ENCODE assay signal across 20 cellular contexts in the genomic region with DNA sequence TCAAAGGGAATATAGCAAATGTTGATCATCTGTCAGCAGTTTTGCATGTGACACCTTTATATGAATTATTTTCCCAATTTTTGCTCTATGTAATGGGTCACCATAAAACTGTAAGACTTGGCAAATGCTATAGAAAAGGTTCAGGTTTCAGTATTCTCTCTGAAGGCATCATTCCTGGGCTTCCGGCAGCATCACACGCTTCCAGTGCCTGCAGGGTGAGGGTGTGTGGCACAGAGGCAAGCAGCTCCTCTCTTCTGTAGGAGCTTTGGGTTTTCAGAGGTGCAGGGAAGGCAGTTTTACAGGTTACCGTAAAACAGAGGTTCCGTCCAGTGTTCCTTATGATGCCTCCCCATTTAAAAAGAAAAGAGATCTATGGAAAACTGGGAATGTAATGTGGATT.
"Had no signal": no experiment of that assay in that cellular context is flagged by ENCODE, and none has a peak within 500 bp of the region (broad histone marks: within the 10 kb centered on the region; RNA-seq: fewer than 3 reads in every experiment).

No MANE protein-coding gene starts in this region.

- H3K27ac Mint-ChIP-seq: activated B cell treated with CpG ODN at 0.5 μM for 24 hours; activated CD4-positive, alpha-beta memory T cell treated with anti-CD3 and anti-CD28 coated beads for 36 hours; activated naive CD4-positive, alpha-beta T cell treated with anti-CD3 and anti-CD28 coated beads for 36 hours; activated T-helper 1 cell treated with anti-CD3 and anti-CD28 coated beads, Interleukin-12 subunit alpha, Interleukin-12 subunit beta, Interleukin-2, Interleukin-4 antibody, amounts not matched to agents 30 ng/mL and 10 ng/mL and 1 ng/mL, durations not matched to agents 14 hours and 24 hours and 36 hours; dendritic cell treated with granulocyte-macrophage colony-stimulating factor and Interleukin-4, amounts not matched to agents 40 ng/mL and 50 ng/mL, for 4 days; stimulated activated naive CD8-positive, alpha-beta T cell treated with anti-CD3 and anti-CD28 coated beads, Interleukin-15, Interleukin-2, amounts not matched to agents 100 ng/mL and 50 ng/mL, for 24 hours had no signal

- H3K27me3 ChIP-seq: esophagus squamous epithelium, heart right ventricle, ovary, tibial nerve, uterus had no signal

- H3K27me3 Mint-ChIP-seq: activated B cell treated with CpG ODN at 0.5 μM for 24 hours; activated CD4-positive, alpha-beta memory T cell treated with anti-CD3 and anti-CD28 coated beads for 36 hours; dendritic cell treated with granulocyte-macrophage colony-stimulating factor and Interleukin-4, amounts not matched to agents 40 ng/mL and 50 ng/mL, for 4 days; stimulated activated naive CD8-positive, alpha-beta T cell treated with anti-CD3 and anti-CD28 coated beads, Interleukin-15, Interleukin-2, amounts not matched to agents 100 ng/mL and 50 ng/mL, for 24 hours had no signal

- H3K4me1 ChIP-seq: esophagus squamous epithelium, heart right ventricle, left ventricle myocardium inferior, psoas muscle, tibial nerve, uterus had no signal

- H3K4me1 Mint-ChIP-seq: activated B cell treated with CpG ODN at 0.5 μM for 24 hours had no signal

- H3K36me3 ChIP-seq: ovary, uterus had no signal

- H3K4me3 ChIP-seq: esophagus squamous epithelium, heart right ventricle, left ventricle myocardium inferior, ovary, psoas muscle, skin epidermis, tibial nerve, uterus had no signal

- ATAC-seq: heart right ventricle, psoas muscle, right cardiac atrium had no signal

- DNase-seq: activated B cell treated with CpG ODN at 0.5 μM for 24 hours; activated CD4-positive, alpha-beta memory T cell treated with anti-CD3 and anti-CD28 coated beads for 36 hours; activated CD4-positive, alpha-beta T cell treated with anti-CD3 and anti-CD28 coated beads for 4 hours; activated naive CD4-positive, alpha-beta T cell treated with anti-CD3 and anti-CD28 coated beads for 36 hours; effector CD8-positive, alpha-beta T cell; esophagus squamous epithelium; heart right ventricle; left ventricle myocardium inferior; ovary; psoas muscle; right cardiac atrium; stimulated activated CD4-positive, alpha-beta T cell treated with anti-CD3 and anti-CD28 coated beads, Interleukin-15, amount 100 ng/mL, for 24 hours; stimulated activated CD4-positive, alpha-beta T cell treated with anti-CD3 and anti-CD28 coated beads, Interleukin-2, amount 100 ng/mL, for 48 hours; SW 1271; uterus had no signal

- H3K4me3 Mint-ChIP-seq: activated B cell treated with CpG ODN at 0.5 μM for 24 hours; activated CD4-positive, alpha-beta memory T cell treated with anti-CD3 and anti-CD28 coated beads for 36 hours; activated naive CD4-positive, alpha-beta T cell treated with anti-CD3 and anti-CD28 coated beads for 36 hours; activated T-helper 1 cell treated with anti-CD3 and anti-CD28 coated beads, Interleukin-12 subunit alpha, Interleukin-12 subunit beta, Interleukin-2, Interleukin-4 antibody, amounts not matched to agents 30 ng/mL and 10 ng/mL and 1 ng/mL, durations not matched to agents 14 hours and 24 hours and 36 hours; dendritic cell treated with granulocyte-macrophage colony-stimulating factor and Interleukin-4, amounts not matched to agents 40 ng/mL and 50 ng/mL, for 4 days; stimulated activated naive CD8-positive, alpha-beta T cell treated with anti-CD3 and anti-CD28 coated beads, Interleukin-15, Interleukin-2, amounts not matched to agents 100 ng/mL and 50 ng/mL, for 24 hours had no signal

- H3K27ac ChIP-seq: esophagus squamous epithelium, heart right ventricle, left ventricle myocardium inferior, ovary, psoas muscle, skin epidermis, tibial nerve, uterus had no signal

- H3K9me3 ChIP-seq: esophagus squamous epithelium, ovary, psoas muscle, uterus had no signal
